Comparison of ENCODE assay signal across 1 cellular context in the genomic region with DNA sequence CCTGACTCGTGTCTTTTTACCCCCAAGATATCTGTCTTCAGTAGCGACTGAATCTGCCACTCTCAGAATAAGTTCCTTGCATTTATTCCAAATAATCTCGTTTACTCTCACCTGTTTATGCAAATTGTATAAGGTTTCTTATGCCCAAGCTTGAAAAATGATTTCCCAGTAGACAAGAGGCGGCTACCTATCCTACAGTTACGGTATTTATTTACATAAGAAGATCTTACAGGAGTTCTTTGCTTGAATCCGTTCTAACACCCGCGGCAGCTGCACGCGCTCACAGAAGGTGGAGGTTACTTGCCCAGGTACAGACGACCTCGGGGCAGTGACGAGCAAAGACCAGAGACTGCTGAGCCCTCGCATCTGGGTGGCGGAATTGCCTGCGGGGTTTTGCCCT.
TF ChIP-seq lines count a peak whose summit lies in the region.

No MANE protein-coding gene starts in this region.

TF ChIP-seq in IMR-90, 13 proteins besides CTCF, POLR2A, EP300 and RAD21:
- TF ChIP-seq MAZ (IDR thresholded peaks at IDR 0.05; ENCODE audit: borderline replicate concordance, low read depth, low read length) (no peak), FOS (IDR thresholded peaks at IDR 0.05; ENCODE audit: low read depth, low read length) (no peak), CEBPB (IDR thresholded peaks at IDR 0.05; ENCODE audit: low read depth, low read length) (no peak), MAFK (IDR thresholded peaks at IDR 0.05; ENCODE audit: low read depth, low read length) (no peak), RFX5 (IDR thresholded peaks at IDR 0.05; ENCODE audit: low read depth, low read length) (no peak), NFE2L2 (IDR thresholded peaks at IDR 0.05; ENCODE audit: low read depth, low read length) (no peak), SMC3 (IDR thresholded peaks at IDR 0.05; ENCODE audit: low read depth, low read length) (no peak)
- TF ChIP-seq, protein P1, sequence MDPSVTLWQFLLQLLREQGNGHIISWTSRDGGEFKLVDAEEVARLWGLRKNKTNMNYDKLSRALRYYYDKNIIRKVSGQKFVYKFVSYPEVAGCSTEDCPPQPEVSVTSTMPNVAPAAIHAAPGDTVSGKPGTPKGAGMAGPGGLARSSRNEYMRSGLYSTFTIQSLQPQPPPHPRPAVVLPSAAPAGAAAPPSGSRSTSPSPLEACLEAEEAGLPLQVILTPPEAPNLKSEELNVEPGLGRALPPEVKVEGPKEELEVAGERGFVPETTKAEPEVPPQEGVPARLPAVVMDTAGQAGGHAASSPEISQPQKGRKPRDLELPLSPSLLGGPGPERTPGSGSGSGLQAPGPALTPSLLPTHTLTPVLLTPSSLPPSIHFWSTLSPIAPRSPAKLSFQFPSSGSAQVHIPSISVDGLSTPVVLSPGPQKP (IDR thresholded peaks at IDR 0.05; ENCODE audit: borderline replicate concordance, low read depth, low read length): no peak
TF ChIP-seq in IMR-90: peak in this region for 0.
